ENCODE assay signal across 8 cellular contexts in genomic region chr12:124764451-124764850, GRCh38.
DNase-seq lines count a peak whose midpoint lies in the region; ATAC-seq and TF ChIP-seq lines count a peak whose summit lies in the region.

No MANE protein-coding gene starts in this region.

- no peaks in the 10 kb centered on the region for H4K20me1 ChIP-seq in PC-3 (ENCODE audit: low read length)

- CTCF ChIA-PET in PC-3 (lab: Charles Lee), result interaction anchor here (0.9 to 1.0 kb wide), 3 partner anchors 12 to 24 kb away, joined by 3 to 6 read pairs (median 3); no protein-coding TSS in a partner anchor

- H3K9me3 ChIP-seq in PC-3 (ENCODE audit: low read length) (peaks cover 9% of the 10 kb centered on the region), duodenal mucosa (ENCODE audit: control insufficient read depth in 1 of 2, low read length in 2 of 2) (peaks cover 5 to 11% of the 10 kb centered on the region in 2 donors), neutrophil (peaks cover 7% of the 10 kb centered on the region)

- H3K4me3 ChIP-seq in PC-3 (ENCODE audit: low read length) (no peak overlapping the region), duodenal mucosa (ENCODE audit: low read depth in 1 of 2, low read length in 2 of 2) (no peak overlapping the region), neutrophil (ENCODE audit: low read depth in 1 of 2, low read length in 1 of 2) (no peak overlapping the region)

- H3K27me3 ChIP-seq in PC-3 (ENCODE audit: low read length) (no peaks in the 10 kb centered on the region), duodenal mucosa (ENCODE audit: control insufficient read depth in 1 of 2, insufficient read depth in 2 of 2, low read length in 2 of 2) (no peaks in the 10 kb centered on the region), neutrophil (peaks cover 25% of the 10 kb centered on the region)

- no peak for ATAC-seq in PC-3

- POLR2A ChIA-PET in PC-3 (lab: Charles Lee; ENCODE audit: unreplicated experiment), result no interaction called here

- TF ChIP-seq CTCF in PC-3 (conservative IDR thresholded peaks at IDR 0.05; ENCODE audit: low read depth, low read length) (peak; percentile 98), neutrophil (IDR thresholded peaks at IDR 0.05) (peak; percentile 73)

- no peaks in the 10 kb centered on the region for H3K79me2 ChIP-seq in PC-3 (ENCODE audit: low read length)

- no TSS peak for BruUV-seq in PC-3 (replicated peaks; lab: Mats Ljungman, UMichigan)

- H3K4me1 ChIP-seq in PC-3 (ENCODE audit: insufficient read depth, low read length) (peaks cover 8% of the 10 kb centered on the region), duodenal mucosa (ENCODE audit: control insufficient read depth in 1 of 2, insufficient read depth in 2 of 2, low read length in 2 of 2) (peaks cover 4 to 7% of the 10 kb centered on the region in 2 donors), neutrophil (ENCODE audit: control insufficient read depth in 1 of 2, insufficient read depth in 1 of 2, low read depth in 1 of 2, low read length in 1 of 2) (peaks cover 0 to 22% of the 10 kb centered on the region in 2 experiments)

- intact Hi-C loops in PC-3 (cut with micrococcal nuclease), result loop anchor here (2.0 kb wide), 1 partner anchor 18 kb away; no protein-coding TSS in a partner anchor

- H3K9ac ChIP-seq in PC-3 (ENCODE audit: low read length) (no peak overlapping the region), duodenal mucosa (ENCODE audit: low read depth in 1 of 2, low read length in 2 of 2) (no peak overlapping the region)

- H3K27ac ChIP-seq in PC-3 (ENCODE audit: low read length) (no peak overlapping the region), duodenal mucosa (ENCODE audit: low read depth, low read length) (peak overlapping the region; percentile 48), neutrophil (no peak overlapping the region)

- no peaks in the 10 kb centered on the region for H3F3A ChIP-seq in PC-3 (ENCODE audit: low read length, unreplicated experiment)

- H3K36me3 ChIP-seq in PC-3 (ENCODE audit: low read depth, low read length) (no peaks in the 10 kb centered on the region), duodenal mucosa (ENCODE audit: control insufficient read depth in 1 of 2, insufficient read depth in 2 of 2, low read length in 2 of 2) (no peaks in the 10 kb centered on the region), neutrophil (no peaks in the 10 kb centered on the region)

- no peak overlapping the region for H3K4me2 ChIP-seq in PC-3 (ENCODE audit: low read length)

- H2AFZ ChIP-seq in PC-3 (ENCODE audit: low read length), result no peak overlapping the region

- DNase-seq in activated CD4-positive, alpha-beta T cell treated with anti-CD3 and anti-CD28 coated beads for 4 hours, result peak; percentile 26 to 46
- DNase-seq in activated CD4-positive, alpha-beta T cell treated with anti-CD3 and anti-CD28 coated beads for 1 hour, result no peak
- peak; percentile 86 for DNase-seq in PC-3
- DNase-seq in effector CD4-positive, alpha-beta T cell, result no peak
- no peak for DNase-seq in germinal center (ENCODE audit: low spot score)
- no peak for DNase-seq in NCI-H345 (lab: John Stamatoyannopoulos, UW)

- no peaks in the 10 kb centered on the region for H3K9me2 ChIP-seq in PC-3 (replicated peaks; ENCODE audit: low read length)

Comparison
In these comparisons a context has a peak if more than half of its experiments do, and no peak if none do; other contexts are left out.
1. DNase-seq: peak in activated CD4-positive, alpha-beta T cell treated with anti-CD3 and anti-CD28 coated beads for 4 hours (2 of 2) and PC-3 (single experiment); none in activated CD4-positive, alpha-beta T cell treated with anti-CD3 and anti-CD28 coated beads for 1 hour (single experiment), effector CD4-positive, alpha-beta T cell (single experiment), germinal center (single experiment) and NCI-H345 (single experiment).